8 cellular contexts compared by ENCODE assay signal in genomic region chr20:53609501-53610445, GRCh38. TPM values are rescaled to one million over a fixed set of nuclear protein-coding genes. Genes with fewer than 3 reads are reported as not detected.
DNase-seq lines count a peak whose midpoint lies in the region; ATAC-seq, FAIRE-seq and TF ChIP-seq lines count a peak whose summit lies in the region.

No MANE protein-coding gene starts in this region.

- no peaks in the 10 kb centered on the region for H3K27me3 ChIP-seq in astrocyte (ENCODE audit: insufficient read depth, low read length)

- ATAC-seq in GM18498 (IDR thresholded peaks at IDR 0.05; ENCODE audit: unreplicated experiment) (peak; percentile 45), GM18858 (IDR thresholded peaks at IDR 0.05; ENCODE audit: unreplicated experiment) (no peak), GM21825 (IDR thresholded peaks at IDR 0.05; ENCODE audit: unreplicated experiment) (no peak)

- peak; percentile 49 for DNase-seq in astrocyte (ENCODE audit: low read depth)
- peak; percentile 58 to 60 for DNase-seq in stimulated activated CD8-positive, alpha-beta memory T cell treated with anti-CD3 and anti-CD28 coated beads, Interleukin-7, amount 100 ng/mL, for 4 hours (ENCODE audit: low read depth in 2 of 2)

- peaks cover 34% of the 10 kb centered on the region for H3K4me1 Mint-ChIP-seq in T-helper 1 cell treated with Interleukin-12 subunit alpha and Interleukin-12 subunit beta and Interleukin-4 antibody, amounts not matched to agents 30 μg/mL and 1 μg/mL, for 36 hours (ENCODE audit: low read depth)
- H3K4me1 Mint-ChIP-seq in astrocyte (ENCODE audit: low read depth, unreplicated experiment) = peaks cover 34% of the 10 kb centered on the region

- peak overlapping the region; percentile 89 for H3K4me3 Mint-ChIP-seq in T-helper 1 cell treated with Interleukin-12 subunit alpha and Interleukin-12 subunit beta and Interleukin-4 antibody, amounts not matched to agents 30 μg/mL and 1 μg/mL, for 36 hours
- H3K4me3 Mint-ChIP-seq in astrocyte (ENCODE audit: unreplicated experiment) = no peak overlapping the region

- H3K27ac Mint-ChIP-seq in T-helper 1 cell treated with Interleukin-12 subunit alpha and Interleukin-12 subunit beta and Interleukin-4 antibody, amounts not matched to agents 30 μg/mL and 1 μg/mL, for 36 hours = peak overlapping the region; percentile 97
- peak overlapping the region; percentile 88 for H3K27ac Mint-ChIP-seq in astrocyte (ENCODE audit: unreplicated experiment)

- H3K9me3 ChIP-seq in KOPT-K1 (ENCODE audit: insufficient read depth, low read length, poor library complexity, severe bottlenecking) = no peaks in the 10 kb centered on the region
- no peaks in the 10 kb centered on the region for H3K9me3 ChIP-seq in astrocyte (ENCODE audit: insufficient read depth, low read depth, low read length)
- H3K9me3 ChIP-seq in mesodermal cell (ENCODE audit: control insufficient read depth, low read length) = no peaks in the 10 kb centered on the region

- peak overlapping the region; percentile 17 for H3K4me2 ChIP-seq in astrocyte (ENCODE audit: low read length)

- TF ChIP-seq CTCF in astrocyte (IDR thresholded peaks at IDR 0.05; ENCODE audit: insufficient read depth, low read depth, low read length) = no peak

- H3K36me3 ChIP-seq in KOPT-K1 (ENCODE audit: insufficient read depth, low read length) (no peaks in the 10 kb centered on the region), astrocyte (ENCODE audit: insufficient read depth, low read length) (no peaks in the 10 kb centered on the region), mesodermal cell (ENCODE audit: control insufficient read depth, insufficient read depth, low read length) (no peaks in the 10 kb centered on the region)

- peak overlapping the region; percentile 39 for H2AFZ ChIP-seq in astrocyte (ENCODE audit: low read depth, low read length)

- peaks cover 28% of the 10 kb centered on the region for H3K4me1 ChIP-seq in astrocyte (ENCODE audit: insufficient read depth, low read length)
- peaks cover 25% of the 10 kb centered on the region for H3K4me1 ChIP-seq in mesodermal cell (ENCODE audit: control insufficient read depth, insufficient read depth, low read length, poor library complexity, severe bottlenecking)

- H3K4me3 ChIP-seq in astrocyte (ENCODE audit: insufficient read depth, low read depth, low read length) = no peak overlapping the region
- H3K4me3 ChIP-seq in mesodermal cell (ENCODE audit: extremely low read depth, insufficient read depth, low read length, poor library complexity, severe bottlenecking) = no peak overlapping the region

- H4K20me1 ChIP-seq in astrocyte (ENCODE audit: insufficient read depth, low read length) = no peaks in the 10 kb centered on the region

- peak overlapping the region; percentile 20 for H3K9ac ChIP-seq in astrocyte (ENCODE audit: low read length)

- no peaks in the 10 kb centered on the region for H3K27me3 Mint-ChIP-seq in T-helper 1 cell treated with Interleukin-12 subunit alpha and Interleukin-12 subunit beta and Interleukin-4 antibody, amounts not matched to agents 30 μg/mL and 1 μg/mL, for 36 hours (ENCODE audit: low read depth)
- H3K27me3 Mint-ChIP-seq in astrocyte (ENCODE audit: low read depth, unreplicated experiment) = no peaks in the 10 kb centered on the region

- peaks cover 7% of the 10 kb centered on the region for H3K36me3 Mint-ChIP-seq in T-helper 1 cell treated with Interleukin-12 subunit alpha and Interleukin-12 subunit beta and Interleukin-4 antibody, amounts not matched to agents 30 μg/mL and 1 μg/mL, for 36 hours (ENCODE audit: low read depth)
- no peaks in the 10 kb centered on the region for H3K36me3 Mint-ChIP-seq in astrocyte (ENCODE audit: low read depth, unreplicated experiment)

- H3K79me2 ChIP-seq in astrocyte (ENCODE audit: insufficient read depth, low read length) = no peaks in the 10 kb centered on the region

- H3K27ac ChIP-seq in KOPT-K1 (ENCODE audit: low read depth, low read length, poor library complexity, severe bottlenecking) = peak overlapping the region; percentile 91
- peak overlapping the region; percentile 65 for H3K27ac ChIP-seq in astrocyte (ENCODE audit: low read depth, low read length)
- peak overlapping the region; percentile 90 for H3K27ac ChIP-seq in mesodermal cell (ENCODE audit: low read depth, low read length, severe bottlenecking)

- FAIRE-seq in astrocyte (lab: Jason Lieb, UNC) = no peak

- H3K9me3 Mint-ChIP-seq in T-helper 1 cell treated with Interleukin-12 subunit alpha and Interleukin-12 subunit beta and Interleukin-4 antibody, amounts not matched to agents 30 μg/mL and 1 μg/mL, for 36 hours = no peaks in the 10 kb centered on the region
- H3K9me3 Mint-ChIP-seq in astrocyte (ENCODE audit: unreplicated experiment) = no peaks in the 10 kb centered on the region

- WGBS in mesodermal cell (ENCODE audit: insufficient coverage in 2 of 2), 2 experiments = 18 to 19% methylated on average over 3 to 6 of the region's 15 CpGs

RNA-seq across cellular contexts. Expression of gene ZNF217, which starts 16.1 kb away (rescaled TPM):
- total RNA-seq in astrocyte = 54.6 and 57.9 TPM in 2 replicates
- polyA plus RNA-seq in mesodermal cell (2013, experiment 1 of 2) = 56.3 TPM
- polyA plus RNA-seq in mesodermal cell (2013, experiment 2 of 2) = 49.3 TPM
